Comparison of ENCODE assay signal across 1 cellular context in the genomic region with DNA sequence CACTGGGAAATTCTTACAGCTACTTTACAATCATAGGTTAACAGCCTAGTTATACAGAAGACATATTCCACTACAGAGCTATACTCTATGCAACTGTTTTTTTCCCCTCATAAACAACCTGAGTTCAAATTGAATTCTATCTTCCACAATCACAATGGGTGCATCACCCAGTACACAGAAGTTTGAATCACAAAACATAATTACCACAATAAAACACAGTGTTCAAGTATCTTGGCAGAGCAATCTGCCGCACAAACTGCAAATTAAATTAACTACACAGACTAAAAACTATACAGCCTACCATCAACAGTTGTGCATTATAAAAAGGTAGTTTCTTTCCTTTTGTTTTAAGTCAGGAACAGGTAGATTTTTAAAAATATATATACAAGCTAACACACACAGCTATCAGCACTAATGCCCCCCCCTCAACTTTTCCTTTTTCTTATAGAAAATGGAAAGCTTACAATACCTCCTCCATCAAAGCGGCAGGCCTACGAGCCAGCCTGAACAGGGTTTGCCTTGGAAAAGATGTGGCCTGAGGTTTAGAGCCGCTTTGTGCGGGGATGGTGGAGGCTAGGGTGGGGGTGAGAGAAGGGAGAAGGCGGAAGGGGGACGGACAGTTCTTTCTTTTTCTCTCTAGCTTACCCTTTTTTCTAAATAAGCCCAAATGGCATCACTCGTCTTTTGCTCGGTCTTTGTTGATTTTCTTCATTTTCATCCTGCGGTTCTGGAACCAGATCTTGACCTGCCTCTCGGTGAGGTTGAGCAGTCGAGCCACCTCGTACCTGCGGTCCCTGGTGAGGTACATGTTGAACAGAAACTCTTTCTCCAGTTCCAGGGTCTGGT.
TF ChIP-seq lines count a peak whose summit lies in the region.

No MANE protein-coding gene starts in this region.

TF ChIP-seq in HEK293, 187 proteins besides CTCF, POLR2A, EP300 and RAD21:
- TF ChIP-seq, protein P1, sequence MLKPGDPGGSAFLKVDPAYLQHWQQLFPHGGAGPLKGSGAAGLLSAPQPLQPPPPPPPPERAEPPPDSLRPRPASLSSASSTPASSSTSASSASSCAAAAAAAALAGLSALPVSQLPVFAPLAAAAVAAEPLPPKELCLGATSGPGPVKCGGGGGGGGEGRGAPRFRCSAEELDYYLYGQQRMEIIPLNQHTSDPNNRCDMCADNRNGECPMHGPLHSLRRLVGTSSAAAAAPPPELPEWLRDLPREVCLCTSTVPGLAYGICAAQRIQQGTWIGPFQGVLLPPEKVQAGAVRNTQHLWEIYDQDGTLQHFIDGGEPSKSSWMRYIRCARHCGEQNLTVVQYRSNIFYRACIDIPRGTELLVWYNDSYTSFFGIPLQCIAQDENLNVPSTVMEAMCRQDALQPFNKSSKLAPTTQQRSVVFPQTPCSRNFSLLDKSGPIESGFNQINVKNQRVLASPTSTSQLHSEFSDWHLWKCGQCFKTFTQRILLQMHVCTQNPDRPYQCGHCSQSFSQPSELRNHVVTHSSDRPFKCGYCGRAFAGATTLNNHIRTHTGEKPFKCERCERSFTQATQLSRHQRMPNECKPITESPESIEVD (tag by site-specific recombination; IDR thresholded peaks at IDR 0.05): peak; percentile 73; the same call in 1 of the 2 replicates
- TF ChIP-seq ZNF184 (tag by site-specific recombination; IDR thresholded peaks at IDR 0.05) (no peak), KLF16 (tag by site-specific recombination; IDR thresholded peaks at IDR 0.05) (no peak), ZNF521 (tag by site-specific recombination; IDR thresholded peaks at IDR 0.05) (no peak), REPIN1 (tag by site-specific recombination; IDR thresholded peaks at IDR 0.05; ENCODE audit: low read depth) (no peak), BCL11B (tag by site-specific recombination; IDR thresholded peaks at IDR 0.05; ENCODE audit: low read depth) (no peak), ZNF530 (tag by site-specific recombination; IDR thresholded peaks at IDR 0.05; ENCODE audit: low read depth) (no peak), ZNF501 (tag by site-specific recombination; IDR thresholded peaks at IDR 0.05) (no peak), KLF7 (tag by site-specific recombination; IDR thresholded peaks at IDR 0.05; ENCODE audit: borderline replicate concordance) (no peak), ZNF214 (tag by site-specific recombination; IDR thresholded peaks at IDR 0.05; ENCODE audit: borderline replicate concordance) (no peak), KLF10 (tag by site-specific recombination; IDR thresholded peaks at IDR 0.05) (no peak), ZNF16 (tag by site-specific recombination; IDR thresholded peaks at IDR 0.05; ENCODE audit: low read depth) (no peak), ZNF776 (tag by site-specific recombination; IDR thresholded peaks at IDR 0.05; ENCODE audit: borderline replicate concordance) (no peak), KLF8 (tag by site-specific recombination; IDR thresholded peaks at IDR 0.05) (no peak), ZNF426 (tag by site-specific recombination; IDR thresholded peaks at IDR 0.05) (peak; percentile 8; the same call in 1 of the 2 replicates), ZFP37 (tag by site-specific recombination; IDR thresholded peaks at IDR 0.05) (no peak), PRDM1 (tag by site-specific recombination; IDR thresholded peaks at IDR 0.05) (0 out of 2 replicates have a peak, but pooled peaks have one; percentile 29), ZNF202 (tag by site-specific recombination; IDR thresholded peaks at IDR 0.05; ENCODE audit: borderline replicate concordance) (no peak), ZSCAN23 (tag by site-specific recombination; IDR thresholded peaks at IDR 0.05) (no peak), ZNF560 (tag by site-specific recombination; IDR thresholded peaks at IDR 0.05; ENCODE audit: borderline replicate concordance) (no peak), SCRT2 (tag by site-specific recombination; IDR thresholded peaks at IDR 0.05) (peak; percentile 67), ZNF394 (tag by site-specific recombination; IDR thresholded peaks at IDR 0.05; ENCODE audit: borderline replicate concordance) (no peak), ZNF19 (tag by site-specific recombination; IDR thresholded peaks at IDR 0.05; ENCODE audit: low read depth) (no peak), ZNF248 (tag by site-specific recombination; IDR thresholded peaks at IDR 0.05) (no peak), ZNF664 (tag by site-specific recombination; IDR thresholded peaks at IDR 0.05) (no peak)
- TF ChIP-seq, protein P2, sequence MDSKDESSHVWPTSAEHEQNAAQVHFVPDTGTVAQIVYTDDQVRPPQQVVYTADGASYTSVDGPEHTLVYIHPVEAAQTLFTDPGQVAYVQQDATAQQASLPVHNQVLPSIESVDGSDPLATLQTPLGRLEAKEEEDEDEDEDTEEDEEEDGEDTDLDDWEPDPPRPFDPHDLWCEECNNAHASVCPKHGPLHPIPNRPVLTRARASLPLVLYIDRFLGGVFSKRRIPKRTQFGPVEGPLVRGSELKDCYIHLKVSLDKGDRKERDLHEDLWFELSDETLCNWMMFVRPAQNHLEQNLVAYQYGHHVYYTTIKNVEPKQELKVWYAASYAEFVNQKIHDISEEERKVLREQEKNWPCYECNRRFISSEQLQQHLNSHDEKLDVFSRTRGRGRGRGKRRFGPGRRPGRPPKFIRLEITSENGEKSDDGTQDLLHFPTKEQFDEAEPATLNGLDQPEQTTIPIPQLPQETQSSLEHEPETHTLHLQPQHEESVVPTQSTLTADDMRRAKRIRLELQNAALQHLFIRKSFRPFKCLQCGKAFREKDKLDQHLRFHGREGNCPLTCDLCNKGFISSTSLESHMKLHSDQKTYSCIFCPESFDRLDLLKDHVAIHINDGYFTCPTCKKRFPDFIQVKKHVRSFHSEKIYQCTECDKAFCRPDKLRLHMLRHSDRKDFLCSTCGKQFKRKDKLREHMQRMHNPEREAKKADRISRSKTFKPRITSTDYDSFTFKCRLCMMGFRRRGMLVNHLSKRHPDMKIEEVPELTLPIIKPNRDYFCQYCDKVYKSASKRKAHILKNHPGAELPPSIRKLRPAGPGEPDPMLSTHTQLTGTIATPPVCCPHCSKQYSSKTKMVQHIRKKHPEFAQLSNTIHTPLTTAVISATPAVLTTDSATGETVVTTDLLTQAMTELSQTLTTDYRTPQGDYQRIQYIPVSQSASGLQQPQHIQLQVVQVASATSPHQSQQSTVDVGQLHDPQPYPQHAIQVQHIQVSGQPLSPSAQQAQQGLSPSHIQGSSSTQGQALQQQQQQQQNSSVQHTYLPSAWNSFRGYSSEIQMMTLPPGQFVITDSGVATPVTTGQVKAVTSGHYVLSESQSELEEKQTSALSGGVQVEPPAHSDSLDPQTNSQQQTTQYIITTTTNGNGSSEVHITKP (tag by site-specific recombination; IDR thresholded peaks at IDR 0.05): no peak
- TF ChIP-seq, protein P3, sequence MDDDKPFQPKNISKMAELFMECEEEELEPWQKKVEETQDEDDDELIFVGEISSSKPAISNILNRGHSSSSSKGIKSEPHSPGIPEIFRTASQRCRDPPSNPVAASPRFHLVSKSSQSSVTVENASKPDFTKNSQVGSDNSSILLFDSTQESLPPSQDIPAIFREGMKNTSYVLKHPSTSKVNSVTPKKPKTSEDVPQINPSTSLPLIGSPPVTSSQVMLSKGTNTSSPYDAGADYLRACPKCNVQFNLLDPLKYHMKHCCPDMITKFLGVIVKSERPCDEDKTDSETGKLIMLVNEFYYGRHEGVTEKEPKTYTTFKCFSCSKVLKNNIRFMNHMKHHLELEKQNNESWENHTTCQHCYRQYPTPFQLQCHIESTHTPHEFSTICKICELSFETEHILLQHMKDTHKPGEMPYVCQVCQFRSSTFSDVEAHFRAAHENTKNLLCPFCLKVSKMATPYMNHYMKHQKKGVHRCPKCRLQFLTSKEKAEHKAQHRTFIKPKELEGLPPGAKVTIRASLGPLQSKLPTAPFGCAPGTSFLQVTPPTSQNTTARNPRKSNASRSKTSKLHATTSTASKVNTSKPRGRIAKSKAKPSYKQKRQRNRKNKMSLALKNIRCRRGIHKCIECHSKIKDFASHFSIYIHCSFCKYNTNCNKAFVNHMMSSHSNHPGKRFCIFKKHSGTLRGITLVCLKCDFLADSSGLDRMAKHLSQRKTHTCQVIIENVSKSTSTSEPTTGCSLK (tag by site-specific recombination; IDR thresholded peaks at IDR 0.05): no peak
- TF ChIP-seq, protein P4, sequence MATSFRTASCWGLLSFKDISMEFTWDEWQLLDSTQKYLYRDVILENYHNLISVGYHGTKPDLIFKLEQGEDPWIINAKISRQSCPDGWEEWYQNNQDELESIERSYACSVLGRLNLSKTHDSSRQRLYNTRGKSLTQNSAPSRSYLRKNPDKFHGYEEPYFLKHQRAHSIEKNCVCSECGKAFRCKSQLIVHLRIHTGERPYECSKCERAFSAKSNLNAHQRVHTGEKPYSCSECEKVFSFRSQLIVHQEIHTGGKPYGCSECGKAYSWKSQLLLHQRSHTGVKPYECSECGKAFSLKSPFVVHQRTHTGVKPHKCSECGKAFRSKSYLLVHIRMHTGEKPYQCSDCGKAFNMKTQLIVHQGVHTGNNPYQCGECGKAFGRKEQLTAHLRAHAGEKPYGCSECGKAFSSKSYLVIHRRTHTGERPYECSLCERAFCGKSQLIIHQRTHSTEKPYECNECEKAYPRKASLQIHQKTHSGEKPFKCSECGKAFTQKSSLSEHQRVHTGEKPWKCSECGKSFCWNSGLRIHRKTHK (tag by site-specific recombination; IDR thresholded peaks at IDR 0.05): no peak
- TF ChIP-seq, protein P5, sequence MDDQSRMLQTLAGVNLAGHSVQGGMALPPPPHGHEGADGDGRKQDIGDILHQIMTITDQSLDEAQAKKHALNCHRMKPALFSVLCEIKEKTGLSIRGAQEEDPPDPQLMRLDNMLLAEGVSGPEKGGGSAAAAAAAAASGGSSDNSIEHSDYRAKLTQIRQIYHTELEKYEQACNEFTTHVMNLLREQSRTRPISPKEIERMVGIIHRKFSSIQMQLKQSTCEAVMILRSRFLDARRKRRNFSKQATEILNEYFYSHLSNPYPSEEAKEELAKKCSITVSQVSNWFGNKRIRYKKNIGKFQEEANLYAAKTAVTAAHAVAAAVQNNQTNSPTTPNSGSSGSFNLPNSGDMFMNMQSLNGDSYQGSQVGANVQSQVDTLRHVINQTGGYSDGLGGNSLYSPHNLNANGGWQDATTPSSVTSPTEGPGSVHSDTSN (CRISPR knock-in tag; IDR thresholded peaks at IDR 0.05): no peak
